In the genomic region with DNA sequence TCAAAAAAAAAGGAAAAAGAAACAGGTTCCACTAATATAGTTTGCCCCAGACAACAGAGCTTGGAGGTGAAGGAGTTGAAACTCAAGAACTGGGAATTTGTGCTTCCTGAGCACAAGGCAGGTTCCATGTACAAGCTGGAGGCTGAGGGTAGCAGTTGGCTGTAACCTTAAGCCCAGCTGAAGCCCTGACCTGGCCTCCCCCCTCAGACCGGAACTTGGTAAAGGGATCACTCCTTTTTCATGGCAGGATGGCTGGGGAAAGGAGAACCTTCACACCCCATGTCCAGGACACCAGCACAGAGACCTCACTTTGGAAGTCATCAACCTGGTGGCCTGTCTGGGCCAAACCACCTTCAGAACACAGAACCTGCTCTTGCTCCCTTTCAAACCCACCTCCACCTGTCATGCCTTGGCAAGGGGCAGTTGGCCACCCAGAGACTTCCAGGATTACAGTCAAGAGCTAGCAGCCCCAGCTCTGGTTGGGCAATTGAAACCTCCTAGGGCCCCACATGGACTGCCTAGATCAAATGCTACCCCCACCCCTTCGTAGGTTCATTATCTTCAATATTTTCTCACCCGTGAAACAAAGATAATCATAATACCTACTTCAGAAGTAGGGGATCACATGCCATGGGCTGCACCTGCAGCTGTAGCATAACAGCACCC, we compare ENCODE assay signal across 12 cellular contexts. TPM values are rescaled to one million over a fixed set of nuclear protein-coding genes. Genes with fewer than 3 reads are reported as not detected.
DNase-seq lines count a peak whose midpoint lies in the region; ATAC-seq, FAIRE-seq and TF ChIP-seq lines count a peak whose summit lies in the region.
"Had no signal": no experiment of that assay in that cellular context is flagged by ENCODE, and none has a peak within 500 bp of the region (broad histone marks: within the 10 kb centered on the region; RNA-seq: fewer than 3 reads in every experiment).

No MANE protein-coding gene starts in this region.

- H2AFZ ChIP-seq in SK-N-SH (ENCODE audit: low read depth) (no peak overlapping the region), keratinocyte (ENCODE audit: control insufficient read depth, low read length) (no peak overlapping the region)

- H4K20me1 ChIP-seq in BLaER1 (peaks cover 73% of the 10 kb centered on the region), SK-N-SH (ENCODE audit: insufficient read depth) (0 out of 2 replicates have a peak, but pooled peaks cover 15% of the 10 kb centered on the region), keratinocyte (ENCODE audit: control insufficient read depth, extremely low read depth, insufficient read depth, low read length) (peaks cover 9% of the 10 kb centered on the region)

- no peak for ATAC-seq in GM18502 (IDR thresholded peaks at IDR 0.05; ENCODE audit: poor library complexity, unreplicated experiment)
- ATAC-seq in activated CD4-positive, CD25-positive, alpha-beta regulatory T cell treated with anti-CD3 and anti-CD28 coated beads, Interleukin-2, amount 50 U/mL, for 24 hours: no peak

- no peak for DNase-seq in SK-N-SH
- DNase-seq in keratinocyte (ENCODE audit: low read depth, low spot score): no peak
- DNase-seq in GDM1 (lab: John Stamatoyannopoulos, UW): no peak
- no peak for DNase-seq in NCI-H82 (lab: John Stamatoyannopoulos, UW)
- DNase-seq: CD4-positive, alpha-beta memory T cell; HCEC 1CT; NCI-H1930; stimulated activated CD4-positive, alpha-beta T cell treated with anti-CD3 and anti-CD28 coated beads, Interleukin-1b, Interleukin-23, amount 100 ng/mL, for 48 hours had no signal

- no peak for TF ChIP-seq EP300 in SK-N-SH (IDR thresholded peaks at IDR 0.05; ENCODE audit: borderline replicate concordance in 1 of 2, low read depth in 1 of 2, low read length in 1 of 2)

- H3K4me1 ChIP-seq in BLaER1 (peaks cover 61% of the 10 kb centered on the region), SK-N-SH (ENCODE audit: control insufficient read depth in 1 of 2, insufficient read depth in 2 of 2, low read depth in 1 of 2, low read length in 1 of 2) (peaks cover 9 to 28% of the 10 kb centered on the region in 2 experiments; a peak in 3 of 4 replicates), keratinocyte (ENCODE audit: control insufficient read depth, extremely low read depth, insufficient read depth, low read length) (peaks cover 18% of the 10 kb centered on the region)

- POLR2A ChIA-PET in SK-N-SH (lab: Yijun Ruan, JAX): interaction anchor here (0.6 to 4.8 kb wide), 14 partner anchors 9 to 774 kb away, joined by 3 to 42 read pairs (median 4); partner anchors contain the start of genes ABHD14A, ABHD14B, ACY1 and PARP3

- H3K9me3 ChIP-seq in BLaER1 (no peaks in the 10 kb centered on the region), SK-N-SH (no peaks in the 10 kb centered on the region), keratinocyte (ENCODE audit: control insufficient read depth, low read depth, low read length) (no peaks in the 10 kb centered on the region)

- H3K27me3 ChIP-seq in BLaER1 (no peaks in the 10 kb centered on the region), SK-N-SH (ENCODE audit: insufficient read depth) (no peaks in the 10 kb centered on the region), keratinocyte (ENCODE audit: control insufficient read depth, extremely low read depth, insufficient read depth, low read length) (no peaks in the 10 kb centered on the region)

- CTCF ChIA-PET in SK-N-SH (lab: Yijun Ruan, JAX): interaction anchor here (0.6 to 3.9 kb wide), 11 partner anchors 9 to 247 kb away, joined by 3 to 23 read pairs (median 6); partner anchors contain the start of genes ABHD14A, ABHD14B, ACY1 and PARP3

- TF ChIP-seq CTCF in SK-N-SH (IDR thresholded peaks at IDR 0.05) (no peak), keratinocyte (optimal IDR thresholded peaks at IDR 0.05 in 1 of 3, IDR thresholded peaks at IDR 0.05 in 1 of 3, conservative IDR thresholded peaks at IDR 0.05 in 1 of 3; ENCODE audit: extremely low read depth in 1 of 3, insufficient read depth in 2 of 3, low read length in 3 of 3) (no peak)

- H3K9ac ChIP-seq in BLaER1 (peak overlapping the region; percentile 5; the same call in 1 of the 2 replicates), SK-N-SH (no peak overlapping the region), keratinocyte (ENCODE audit: control insufficient read depth, extremely low read depth, insufficient read depth, low read length) (no peak overlapping the region)

- peak; percentile 27 for TF ChIP-seq POLR2A in GM18526 (IDR thresholded peaks at IDR 0.05; ENCODE audit: extremely low read depth, insufficient read length)

- H3K4me2 ChIP-seq in BLaER1 (peak overlapping the region; percentile 97), SK-N-SH (no peak overlapping the region), keratinocyte (ENCODE audit: control insufficient read depth, extremely low read depth, insufficient read depth, low read depth, low read length) (peak overlapping the region; percentile 16)

- H3K27ac ChIP-seq in BLaER1: peak overlapping the region; percentile 4; the same call in 1 of the 2 replicates
- H3K27ac ChIP-seq in SK-N-SH (ENCODE audit: low read depth in 2 of 2, low read length in 1 of 2): peak overlapping the region in 1 of 2 experiments; percentile 16; a peak in 1 of 4 replicates
- no peak overlapping the region for H3K27ac ChIP-seq in keratinocyte (ENCODE audit: control insufficient read depth, insufficient read depth, low read length)

- dilution Hi-C loops in keratinocyte (cut with MboI; ENCODE audit: extremely low pct_ligation_motif_present, low sequenced_read_pairs): no loop called here

- H3K36me3 ChIP-seq in BLaER1: peaks cover 60% of the 10 kb centered on the region
- H3K36me3 ChIP-seq in SK-N-SH (replicated peaks in 1 of 2; ENCODE audit: control insufficient read depth in 1 of 2, insufficient read depth in 2 of 2, low read length in 1 of 2): peaks cover 23 to 25% of the 10 kb centered on the region in 2 experiments
- H3K36me3 ChIP-seq in keratinocyte (ENCODE audit: control insufficient read depth in 2 of 2, extremely low read depth in 1 of 2, insufficient read depth in 2 of 2, low read length in 2 of 2): peaks cover 23 to 39% of the 10 kb centered on the region in 2 experiments

- TF ChIP-seq RAD21 in SK-N-SH (IDR thresholded peaks at IDR 0.05; ENCODE audit: low read length): no peak

- H3F3A ChIP-seq in SK-N-SH (replicated peaks; ENCODE audit: insufficient read depth): peaks cover 44% of the 10 kb centered on the region

- no peaks in the 10 kb centered on the region for H3K9me2 ChIP-seq in SK-N-SH

- peaks cover 3% of the 10 kb centered on the region for H3K9me1 ChIP-seq in keratinocyte (ENCODE audit: control insufficient read depth, extremely low read depth, insufficient read depth, low read length)

- peaks cover 46% of the 10 kb centered on the region for H3K79me2 ChIP-seq in SK-N-SH (ENCODE audit: insufficient read depth)
- peaks cover 32% of the 10 kb centered on the region for H3K79me2 ChIP-seq in keratinocyte (ENCODE audit: control insufficient read depth, insufficient read depth, low read length)

- H3K4me3 ChIP-seq in BLaER1 (peak overlapping the region; percentile 33; the same call in 1 of the 2 replicates), SK-N-SH (ENCODE audit: low read depth in 2 of 2, low read length in 1 of 2) (no peak overlapping the region), keratinocyte (ENCODE audit: control insufficient read depth in 2 of 3, extremely low read depth in 1 of 3, insufficient read depth in 2 of 3, low read depth in 1 of 3, low read length in 3 of 3) (no peak overlapping the region)

- no peak for FAIRE-seq in keratinocyte (lab: Jason Lieb, UNC)

- 91% methylated on average over 2 of the region's 3 CpGs for WGBS in SK-N-SH (ENCODE audit: low lambda C conversion rate)

RNA-seq across cellular contexts. Expression of gene RPL29, which starts 3.5 kb away (rescaled TPM):
- polyA plus RNA-seq in SK-N-SH (2012; rRNA removed) (3,173 and 3,642 TPM in 2 replicates), keratinocyte (1,648 to 2,317 TPM (median 2,262 TPM) in 3 replicates)
- polyA plus RNA-seq in SK-N-SH (2012; cell fraction: cytosol; rRNA removed): 2,707 and 3,782 TPM in 2 replicates
- 883 and 941 TPM in 2 replicates for polyA plus RNA-seq in SK-N-SH (2012; cell fraction: nucleus; rRNA removed)
- 230 TPM for polyA plus RNA-seq in keratinocyte (2011; ENCODE audit: low read depth)
- 2,612 and 3,378 TPM in 2 replicates for polyA plus RNA-seq in keratinocyte (2011; cell fraction: cytosol; rRNA removed)
- polyA plus RNA-seq in keratinocyte (2011; cell fraction: nucleus; rRNA removed): 709 and 840 TPM in 2 replicates
- 2,251 and 2,683 TPM in 2 replicates for polyA plus RNA-seq in keratinocyte (2012; ENCODE audit: low replicate concordance)
- 629 to 1,712 TPM (median 1,279 TPM) in 3 replicates for polyA minus RNA-seq in keratinocyte
- polyA minus RNA-seq in keratinocyte (2011; cell fraction: cytosol; rRNA and poly(A)+ RNA removed): 1,741 TPM
- 213 and 241 TPM in 2 replicates for polyA minus RNA-seq in keratinocyte (2011; cell fraction: nucleus; rRNA and poly(A)+ RNA removed)

RNA-seq across cellular contexts. Expression of gene ACY1, which starts 8.8 kb away (rescaled TPM):
- polyA plus RNA-seq in SK-N-SH (2012; rRNA removed): 93.0 and 96.2 TPM in 2 replicates
- 44.0 and 62.5 TPM in 2 replicates for polyA plus RNA-seq in SK-N-SH (2012; cell fraction: cytosol; rRNA removed)
- 136 and 173 TPM in 2 replicates for polyA plus RNA-seq in SK-N-SH (2012; cell fraction: nucleus; rRNA removed)
- polyA plus RNA-seq in keratinocyte: 71.8 to 91.8 TPM (median 76.6 TPM) in 3 replicates
- 18.5 TPM for polyA plus RNA-seq in keratinocyte (2011; ENCODE audit: low read depth)
- 78.8 and 120 TPM in 2 replicates for polyA plus RNA-seq in keratinocyte (2011; cell fraction: cytosol; rRNA removed)
- polyA plus RNA-seq in keratinocyte (2011; cell fraction: nucleus; rRNA removed): 100 and 133 TPM in 2 replicates
- polyA plus RNA-seq in keratinocyte (2012; ENCODE audit: low replicate concordance): 69.1 and 86.6 TPM in 2 replicates
- polyA minus RNA-seq in keratinocyte: 89.2 to 310 TPM (median 100 TPM) in 3 replicates
- polyA minus RNA-seq in keratinocyte (2011; cell fraction: cytosol; rRNA and poly(A)+ RNA removed): 154 TPM
- 37.4 and 52.6 TPM in 2 replicates for polyA minus RNA-seq in keratinocyte (2011; cell fraction: nucleus; rRNA and poly(A)+ RNA removed)

RNA-seq across cellular contexts. Expression of gene ABHD14A, which starts 17.3 kb away (rescaled TPM):
- 22.1 and 31.5 TPM in 2 replicates for polyA plus RNA-seq in SK-N-SH (2012; rRNA removed)
- 18.6 and 24.8 TPM in 2 replicates for polyA plus RNA-seq in SK-N-SH (2012; cell fraction: cytosol; rRNA removed)
- polyA plus RNA-seq in SK-N-SH (2012; cell fraction: nucleus; rRNA removed): 13.5 and 18.1 TPM in 2 replicates
- 6.9 to 10.6 TPM (median 7.5 TPM) in 3 replicates for polyA plus RNA-seq in keratinocyte
- polyA plus RNA-seq in keratinocyte (2011; ENCODE audit: low read depth): not detected
- polyA plus RNA-seq in keratinocyte (2011; cell fraction: cytosol; rRNA removed): 7.1 and 12.4 TPM in 2 replicates
- polyA plus RNA-seq in keratinocyte (2011; cell fraction: nucleus; rRNA removed): 4.0 and 5.9 TPM in 2 replicates
- 2.2 and 8.6 TPM in 2 replicates for polyA plus RNA-seq in keratinocyte (2012; ENCODE audit: low replicate concordance)
- 3.0 to 10.1 TPM (median 4.1 TPM) in 3 replicates for polyA minus RNA-seq in keratinocyte
- polyA minus RNA-seq in keratinocyte (2011; cell fraction: cytosol; rRNA and poly(A)+ RNA removed): 10.0 TPM
- 0.62 and 2.7 TPM in 2 replicates for polyA minus RNA-seq in keratinocyte (2011; cell fraction: nucleus; rRNA and poly(A)+ RNA removed)

RNA-seq across cellular contexts. Expression of gene ABHD14B, which starts 18.3 kb away (rescaled TPM):
- polyA plus RNA-seq in SK-N-SH (2012; rRNA removed) (64.1 and 88.3 TPM in 2 replicates), keratinocyte (32.8 to 57.2 TPM (median 34.7 TPM) in 3 replicates)
- polyA plus RNA-seq in SK-N-SH (2012; cell fraction: cytosol; rRNA removed): 45.6 and 58.3 TPM in 2 replicates
- 45.8 and 64.4 TPM in 2 replicates for polyA plus RNA-seq in SK-N-SH (2012; cell fraction: nucleus; rRNA removed)
- polyA plus RNA-seq in keratinocyte (2011; ENCODE audit: low read depth): 8.3 TPM
- 40.0 and 45.9 TPM in 2 replicates for polyA plus RNA-seq in keratinocyte (2011; cell fraction: cytosol; rRNA removed)
- 23.1 and 27.2 TPM in 2 replicates for polyA plus RNA-seq in keratinocyte (2011; cell fraction: nucleus; rRNA removed)
- 28.0 and 31.3 TPM in 2 replicates for polyA plus RNA-seq in keratinocyte (2012; ENCODE audit: low replicate concordance)
- 36.1 to 50.6 TPM (median 42.4 TPM) in 3 replicates for polyA minus RNA-seq in keratinocyte
- 44.9 TPM for polyA minus RNA-seq in keratinocyte (2011; cell fraction: cytosol; rRNA and poly(A)+ RNA removed)
- polyA minus RNA-seq in keratinocyte (2011; cell fraction: nucleus; rRNA and poly(A)+ RNA removed): 10.8 and 15.4 TPM in 2 replicates

RNA-seq across cellular contexts. Expression of gene PCBP4, which starts 24.9 kb away (rescaled TPM):
- polyA plus RNA-seq in SK-N-SH (2012; rRNA removed): 97.4 and 118 TPM in 2 replicates
- 43.8 and 61.7 TPM in 2 replicates for polyA plus RNA-seq in SK-N-SH (2012; cell fraction: cytosol; rRNA removed)
- 499 and 538 TPM in 2 replicates for polyA plus RNA-seq in SK-N-SH (2012; cell fraction: nucleus; rRNA removed)
- polyA plus RNA-seq in keratinocyte: 25.2 to 48.7 TPM (median 35.0 TPM) in 3 replicates
- 12.1 TPM for polyA plus RNA-seq in keratinocyte (2011; ENCODE audit: low read depth)
- 36.7 and 63.1 TPM in 2 replicates for polyA plus RNA-seq in keratinocyte (2011; cell fraction: cytosol; rRNA removed)
- polyA plus RNA-seq in keratinocyte (2011; cell fraction: nucleus; rRNA removed): 46.9 and 68.3 TPM in 2 replicates
- 28.2 and 37.6 TPM in 2 replicates for polyA plus RNA-seq in keratinocyte (2012; ENCODE audit: low replicate concordance)
- 30.8 to 67.1 TPM (median 45.1 TPM) in 3 replicates for polyA minus RNA-seq in keratinocyte
- 59.7 TPM for polyA minus RNA-seq in keratinocyte (2011; cell fraction: cytosol; rRNA and poly(A)+ RNA removed)
- 13.2 and 15.2 TPM in 2 replicates for polyA minus RNA-seq in keratinocyte (2011; cell fraction: nucleus; rRNA and poly(A)+ RNA removed)
